Comparison of ENCODE assay signal across 1 cellular context in genomic region chr4:113398441-113399143, GRCh38.
TF ChIP-seq lines count a peak whose summit lies in the region.

No MANE protein-coding gene starts in this region.

TF ChIP-seq in GM23338, 12 proteins besides CTCF, POLR2A, EP300 and RAD21 (continued from another document):
- no peak for TF ChIP-seq ZNF462 (CRISPR knock-in tag; IDR thresholded peaks at IDR 0.05)
- TF ChIP-seq ZNF331 (CRISPR knock-in tag; IDR thresholded peaks at IDR 0.05; ENCODE audit: low read depth): no peak
- TF ChIP-seq STAT1 (IDR thresholded peaks at IDR 0.05; ENCODE audit: unreplicated experiment): no peak
- TF ChIP-seq EZH2 (IDR thresholded peaks at IDR 0.05; ENCODE audit: low read depth, unreplicated experiment): no peak
- TF ChIP-seq CREB1 (CRISPR knock-in tag; IDR thresholded peaks at IDR 0.05; ENCODE audit: low read depth): no peak
- TF ChIP-seq JUNB (IDR thresholded peaks at IDR 0.05; ENCODE audit: unreplicated experiment): no peak
- no peak for TF ChIP-seq ZNF114 (CRISPR knock-in tag; IDR thresholded peaks at IDR 0.05)
- TF ChIP-seq ETS1 (IDR thresholded peaks at IDR 0.05): no peak
- TF ChIP-seq NANOG (IDR thresholded peaks at IDR 0.05; ENCODE audit: borderline replicate concordance): no peak
- TF ChIP-seq EZH2phosphoT487 (IDR thresholded peaks at IDR 0.05; ENCODE audit: unreplicated experiment): no peak
- TF ChIP-seq REST (IDR thresholded peaks at IDR 0.05; ENCODE audit: unreplicated experiment): no peak
